ENCODE assay signal across 20 cellular contexts in the genomic region with DNA sequence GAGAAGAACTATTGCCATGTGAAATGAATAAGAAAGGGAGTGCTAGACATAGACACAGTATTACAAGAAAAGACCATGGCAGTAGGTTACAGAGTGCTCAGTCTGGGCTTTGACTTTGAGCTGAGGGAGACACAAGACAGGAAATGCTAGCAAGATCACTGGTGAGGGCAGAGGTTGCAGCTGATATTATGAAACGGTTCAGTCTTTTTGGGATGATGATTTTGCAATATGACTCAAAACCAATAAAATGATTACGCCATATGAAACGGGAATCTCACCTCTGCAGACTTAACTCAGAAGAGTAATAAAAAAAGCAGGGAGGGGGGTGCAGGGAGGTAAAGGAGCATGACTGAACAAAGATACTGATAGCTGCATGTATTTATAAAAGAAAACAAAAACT.
DNase-seq lines count a peak whose midpoint lies in the region; ATAC-seq and TF ChIP-seq lines count a peak whose summit lies in the region.
"Had no signal": no experiment of that assay in that cellular context is flagged by ENCODE, and none has a peak within 500 bp of the region (broad histone marks: within the 10 kb centered on the region; RNA-seq: fewer than 3 reads in every experiment).

No MANE protein-coding gene starts in this region.

- no peaks in the 10 kb centered on the region for H3K36me3 Mint-ChIP-seq in endodermal cell (ENCODE audit: low read depth)
- H3K36me3 Mint-ChIP-seq: activated naive CD4-positive, alpha-beta T cell treated with anti-CD3 and anti-CD28 coated beads, Interleukin-2, amount 50 U/mL, for 24 hours; CD4-positive, CD25-positive, alpha-beta regulatory T cell had no signal

- H3K27me3 Mint-ChIP-seq in endodermal cell (ENCODE audit: insufficient read depth), result no peaks in the 10 kb centered on the region
- H3K27me3 Mint-ChIP-seq: activated CD4-positive, alpha-beta T cell treated with anti-CD3 and anti-CD28 coated beads, Interleukin-2, amount 10 ng/mL, durations not matched to agents 7 days and 5 days; activated naive CD4-positive, alpha-beta T cell treated with anti-CD3 and anti-CD28 coated beads, Interleukin-2, amount 50 U/mL, for 24 hours had no signal

- peaks cover 18% of the 10 kb centered on the region for H3K4me1 Mint-ChIP-seq in endodermal cell
- H3K4me1 Mint-ChIP-seq: activated CD4-positive, alpha-beta T cell treated with anti-CD3 and anti-CD28 coated beads, Interleukin-2, amount 10 ng/mL, durations not matched to agents 7 days and 5 days; activated naive CD4-positive, alpha-beta T cell treated with anti-CD3 and anti-CD28 coated beads, Interleukin-2, amount 50 U/mL, for 24 hours; CD4-positive, CD25-positive, alpha-beta regulatory T cell had no signal

- H3K9ac ChIP-seq in endodermal cell (ENCODE audit: extremely low read depth, low read length, poor library complexity, severe bottlenecking), result no peak overlapping the region

- no peaks in the 10 kb centered on the region for H3K4me1 ChIP-seq in foreskin keratinocyte
- H3K4me1 ChIP-seq in endodermal cell (ENCODE audit: control insufficient read depth, insufficient read depth, low read length), result peaks cover 10% of the 10 kb centered on the region

- 80 to 90% methylated on average over 1 to 3 of the region's 3 CpGs for WGBS in endodermal cell (ENCODE audit: insufficient coverage in 1 of 2, insufficient read length in 1 of 2), 2 experiments

- H3K27me3 ChIP-seq in foreskin keratinocyte (peaks cover 8% of the 10 kb centered on the region), endodermal cell (ENCODE audit: control insufficient read depth, insufficient read depth, low read length, poor library complexity, severe bottlenecking) (no peaks in the 10 kb centered on the region)

- DNase-seq in AML-193 (lab: John Stamatoyannopoulos, UW), result peak; percentile 95 to 98
- DNase-seq in LHCN-M2 (ENCODE audit: low read depth), result peak; percentile 17
- peak; percentile 96 for DNase-seq in SIG-M5 treated with dmso at 0.1 percent for 504 hours (lab: John Stamatoyannopoulos, UW; ENCODE audit: unreplicated experiment)
- peak; percentile 3 to 11 for DNase-seq in foreskin keratinocyte
- no peak for DNase-seq in DMS 273 treated with DMSO at 0.1 percent for 48 hours (lab: John Stamatoyannopoulos, UW)
- no peak for DNase-seq in endodermal cell
- DNase-seq: activated CD4-positive, alpha-beta T cell treated with anti-CD3 and anti-CD28 coated beads, Interleukin-2, amount 10 ng/mL, durations not matched to agents 7 days and 5 days; activated T-cell treated with anti-CD3 and anti-CD28 coated beads for 4 hours; CD4-positive, CD25-positive, alpha-beta regulatory T cell; DMS79 treated with DMSO at 0.1 percent for 48 hours; NCI-H1048; NCI-H2171; NCI-H774; T1000 had no signal

- H3K4me3 Mint-ChIP-seq in endodermal cell, result no peak overlapping the region
- H3K4me3 Mint-ChIP-seq: activated CD4-positive, alpha-beta T cell treated with anti-CD3 and anti-CD28 coated beads, Interleukin-2, amount 10 ng/mL, durations not matched to agents 7 days and 5 days; activated naive CD4-positive, alpha-beta T cell treated with anti-CD3 and anti-CD28 coated beads, Interleukin-2, amount 50 U/mL, for 24 hours; CD4-positive, CD25-positive, alpha-beta regulatory T cell; neural crest cell had no signal

- no peaks in the 10 kb centered on the region for H3K36me3 ChIP-seq in endodermal cell (ENCODE audit: control insufficient read depth, insufficient read depth, low read length)

- ATAC-seq in foreskin keratinocyte (no peak), GM21360 (IDR thresholded peaks at IDR 0.05; ENCODE audit: unreplicated experiment) (no peak), GM19467 (IDR thresholded peaks at IDR 0.05; ENCODE audit: unreplicated experiment) (no peak)
- ATAC-seq: Right ventricle myocardium inferior had no signal

- H3K9me3 Mint-ChIP-seq in endodermal cell, result no peaks in the 10 kb centered on the region
- H3K9me3 Mint-ChIP-seq: activated CD4-positive, alpha-beta T cell treated with anti-CD3 and anti-CD28 coated beads, Interleukin-2, amount 10 ng/mL, durations not matched to agents 7 days and 5 days; activated naive CD4-positive, alpha-beta T cell treated with anti-CD3 and anti-CD28 coated beads, Interleukin-2, amount 50 U/mL, for 24 hours; neural crest cell had no signal

- peaks cover 6% of the 10 kb centered on the region for H3K9me3 ChIP-seq in endodermal cell (ENCODE audit: control insufficient read depth, low read length)

- H3K4me3 ChIP-seq in endodermal cell (ENCODE audit: low read length), result no peak overlapping the region
- H3K4me3 ChIP-seq: coronary artery had no signal

- no peak overlapping the region for H3K27ac Mint-ChIP-seq in endodermal cell
- H3K27ac Mint-ChIP-seq: activated CD4-positive, alpha-beta T cell treated with anti-CD3 and anti-CD28 coated beads, Interleukin-2, amount 10 ng/mL, durations not matched to agents 7 days and 5 days; activated naive CD4-positive, alpha-beta T cell treated with anti-CD3 and anti-CD28 coated beads, Interleukin-2, amount 50 U/mL, for 24 hours; CD4-positive, CD25-positive, alpha-beta regulatory T cell had no signal

- TF ChIP-seq CTCF in foreskin keratinocyte (conservative IDR thresholded peaks at IDR 0.05) (no peak), endodermal cell (conservative IDR thresholded peaks at IDR 0.05) (no peak)

- H3K27ac ChIP-seq in foreskin keratinocyte (no peak overlapping the region), endodermal cell (ENCODE audit: low read depth, low read length) (no peak overlapping the region)
- H3K27ac ChIP-seq: coronary artery had no signal

Comparison
In these comparisons a context has a peak if more than half of its experiments do, and no peak if none do; other contexts are left out.
1. DNase-seq: peak in AML-193 (2 of 2), LHCN-M2 (single experiment), SIG-M5 treated with dmso at 0.1 percent for 504 hours (single experiment) and foreskin keratinocyte (2 of 2); none in DMS 273 treated with DMSO at 0.1 percent for 48 hours (single experiment) and endodermal cell (single experiment).